Comparison of ENCODE assay signal across 28 cellular contexts in the genomic region with DNA sequence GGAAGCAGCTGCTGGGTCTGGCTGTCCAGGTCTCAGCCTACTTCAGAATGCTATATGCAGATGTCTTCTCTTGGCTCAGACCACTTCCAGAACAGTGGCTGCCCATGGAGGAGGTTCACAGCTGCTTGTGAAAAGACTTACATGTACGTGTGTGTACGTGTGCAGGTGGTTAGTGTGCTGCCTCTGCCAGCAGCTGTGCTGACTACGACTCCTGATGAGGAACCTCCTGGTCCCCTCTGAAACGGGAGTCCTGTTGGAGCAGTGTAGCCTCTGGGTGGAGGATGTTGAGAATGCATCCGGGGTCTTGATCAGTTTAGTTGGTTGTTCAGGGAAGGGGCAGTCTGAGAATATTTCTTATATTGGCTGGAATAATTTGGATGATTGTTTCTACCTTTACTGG.
A peak's percentile ranks its signal among the peaks of the same experiment; 100 is the strongest.
DNase-seq lines count a peak whose midpoint lies in the region; ATAC-seq and TF ChIP-seq lines count a peak whose summit lies in the region.
"Had no signal": no experiment of that assay in that cellular context is flagged by ENCODE, and none has a peak within 500 bp of the region (broad histone marks: within the 10 kb centered on the region; RNA-seq: fewer than 3 reads in every experiment).

No MANE protein-coding gene starts in this region.

- DNase-seq in DMS79 (lab: John Stamatoyannopoulos, UW) (peak; percentile 69), SJCRH30 (peak; percentile 3 to 8), mucosa of descending colon (no peak), endodermal cell (no peak), NCI-H345 treated with DMSO at 0.1 percent for 48 hours (lab: John Stamatoyannopoulos, UW; ENCODE audit: unreplicated experiment) (no peak), immature natural killer cell (no peak)
- no peak for DNase-seq in activated CD4-positive, alpha-beta T cell treated with anti-CD3 and anti-CD28 coated beads, Interleukin-2, amount 50 U/mL, for 48 hours
- DNase-seq: AML-193; Caco-2; CD8-positive, alpha-beta T cell; GOT3; HCEC 1CT; NCI-H1092; NCI-H1417 treated with DMSO at 0.1 percent for 48 hours; NCI-H1694 treated with DMSO at 0.1 percent for 48 hours; NCI-H2081; NCI-H2171 treated with DMSO at 0.1 percent for 48 hours; NCI-H446; NCI-H524 treated with DMSO at 0.1 percent for 48 hours; NCI-H774; RPMI8226; SIG-M5; SK-N-SH; SW 1271 had no signal

- H3K27me3 Mint-ChIP-seq in endodermal cell (ENCODE audit: insufficient read depth) (peaks cover 77% of the 10 kb centered on the region), immature natural killer cell (ENCODE audit: low read depth in 3 of 3) (peaks cover 1 to 8% (median 5%) of the 10 kb centered on the region in 3 donors)

- no peak overlapping the region for H3K4me3 Mint-ChIP-seq in endodermal cell
- no peak overlapping the region for H3K4me3 Mint-ChIP-seq in immature natural killer cell
- H3K4me3 Mint-ChIP-seq: CD8-positive, alpha-beta T cell had no signal

- H4K20me1 ChIP-seq in BLaER1: no peaks in the 10 kb centered on the region

- H3K27ac Mint-ChIP-seq in endodermal cell: no peak overlapping the region
- no peak overlapping the region for H3K27ac Mint-ChIP-seq in immature natural killer cell
- H3K27ac Mint-ChIP-seq: CD8-positive, alpha-beta T cell had no signal

- H3K27me3 ChIP-seq in BLaER1: no peaks in the 10 kb centered on the region
- H3K27me3 ChIP-seq in SJCRH30: peaks cover 16% of the 10 kb centered on the region; the same call in 1 of the 2 replicates
- H3K27me3 ChIP-seq in endodermal cell (ENCODE audit: control insufficient read depth, insufficient read depth, low read length, poor library complexity, severe bottlenecking): peaks cover 40% of the 10 kb centered on the region

- 80 to 88% methylated on average over 1 to 5 of the region's 5 CpGs for WGBS in endodermal cell (ENCODE audit: insufficient coverage in 1 of 2, insufficient read length in 1 of 2), 2 experiments

- H3K9me3 ChIP-seq in BLaER1 (no peaks in the 10 kb centered on the region; the same call in 1 of the 2 replicates), SJCRH30 (replicated peaks) (no peaks in the 10 kb centered on the region; the same call in 1 of the 2 replicates), mucosa of descending colon (no peaks in the 10 kb centered on the region), endodermal cell (ENCODE audit: control insufficient read depth, low read length) (no peaks in the 10 kb centered on the region)
- H3K9me3 ChIP-seq: A549, Caco-2, SK-N-SH had no signal

- ATAC-seq in mucosa of descending colon: peak; percentile 17
- ATAC-seq: A549; CD8-positive, alpha-beta T cell had no signal

- H3K4me1 Mint-ChIP-seq in endodermal cell (no peaks in the 10 kb centered on the region), immature natural killer cell (no peaks in the 10 kb centered on the region)

- no peak overlapping the region for H3K4me3 ChIP-seq in BLaER1
- H3K4me3 ChIP-seq in SJCRH30: no peak overlapping the region
- H3K4me3 ChIP-seq in mucosa of descending colon: no peak overlapping the region
- no peak overlapping the region for H3K4me3 ChIP-seq in endodermal cell (ENCODE audit: low read length)
- H3K4me3 ChIP-seq: A549 had no signal

- H3K36me3 Mint-ChIP-seq in endodermal cell (ENCODE audit: low read depth) (no peaks in the 10 kb centered on the region), immature natural killer cell (no peaks in the 10 kb centered on the region)
- H3K36me3 Mint-ChIP-seq: CD8-positive, alpha-beta T cell had no signal

- intact Hi-C loops in mucosa of descending colon (cut with DNase I, micrococcal nuclease): no loop called here

- peak overlapping the region; percentile 31 for H3K4me2 ChIP-seq in BLaER1
- H3K4me2 ChIP-seq: A549, SK-N-SH had no signal

- H3K9me3 Mint-ChIP-seq in endodermal cell (no peaks in the 10 kb centered on the region), immature natural killer cell (no peaks in the 10 kb centered on the region)
- H3K9me3 Mint-ChIP-seq: CD8-positive, alpha-beta T cell had no signal

- H3K27ac ChIP-seq in BLaER1 (no peak overlapping the region), SJCRH30 (no peak overlapping the region), endodermal cell (ENCODE audit: low read depth, low read length) (no peak overlapping the region)
- H3K27ac ChIP-seq: A549, C4-2B, HL-60 had no signal

- H3K9ac ChIP-seq in BLaER1 (no peak overlapping the region), endodermal cell (ENCODE audit: extremely low read depth, low read length, poor library complexity, severe bottlenecking) (no peak overlapping the region)
- H3K9ac ChIP-seq: SK-N-SH had no signal

- no peak for TF ChIP-seq CTCF in mucosa of descending colon (IDR thresholded peaks at IDR 0.05)
- TF ChIP-seq CTCF in endodermal cell (conservative IDR thresholded peaks at IDR 0.05): no peak

- H3K4me1 ChIP-seq in BLaER1: peaks cover 27% of the 10 kb centered on the region
- no peaks in the 10 kb centered on the region for H3K4me1 ChIP-seq in SJCRH30
- H3K4me1 ChIP-seq in mucosa of descending colon (ENCODE audit: low read depth): peaks cover 5% of the 10 kb centered on the region
- H3K4me1 ChIP-seq in endodermal cell (ENCODE audit: control insufficient read depth, insufficient read depth, low read length): no peaks in the 10 kb centered on the region
- H3K4me1 ChIP-seq: A549 had no signal

- H3K36me3 ChIP-seq in BLaER1 (no peaks in the 10 kb centered on the region), SJCRH30 (no peaks in the 10 kb centered on the region), mucosa of descending colon (ENCODE audit: low read depth) (no peaks in the 10 kb centered on the region), endodermal cell (ENCODE audit: control insufficient read depth, insufficient read depth, low read length) (no peaks in the 10 kb centered on the region)

Comparison
In these comparisons a context has a peak if more than half of its experiments do, and no peak if none do; other contexts are left out.
1. DNase-seq: peak in DMS79 (single experiment) and SJCRH30 (2 of 2); none in mucosa of descending colon (0 of 3), endodermal cell (single experiment), activated CD4-positive, alpha-beta T cell treated with anti-CD3 and anti-CD28 coated beads, Interleukin-2, amount 50 U/mL, for 48 hours (0 of 2), NCI-H345 treated with DMSO at 0.1 percent for 48 hours (single experiment) and immature natural killer cell (0 of 3).